ENCODE assay signal across 8 cellular contexts in genomic region chr16:18759598-18760520, GRCh38. TPM values are rescaled to one million over a fixed set of nuclear protein-coding genes. Genes with fewer than 3 reads are reported as not detected.
DNase-seq lines count a peak whose midpoint lies in the region; ATAC-seq and TF ChIP-seq lines count a peak whose summit lies in the region.
"Not testable (repeated sequence)": the region's sequence is repeated elsewhere in the genome, so short reads cannot be mapped to it uniquely, and the experiment has no call there.

No MANE protein-coding gene starts in this region.

- peak overlapping the region; percentile 29 to 31 for H3K4me3 Mint-ChIP-seq in effector memory CD8-positive, alpha-beta T cell

- not testable (repeated sequence) for H3K36me3 ChIP-seq in PC-9 (ENCODE audit: low read depth); lower lobe of right lung

- H3K36me3 Mint-ChIP-seq in effector memory CD8-positive, alpha-beta T cell (ENCODE audit: insufficient read depth): not testable (repeated sequence)

- CTCF ChIA-PET in PC-9 (lab: Charles Lee): not testable (repeated sequence)

- not testable (repeated sequence) for BruUV-seq in PC-9 (replicated peaks; lab: Mats Ljungman, UMichigan)

- ATAC-seq in GM21390 (IDR thresholded peaks at IDR 0.05; ENCODE audit: unreplicated experiment) (peak; percentile 52), lower lobe of right lung (peak; percentile 92 to 95)
- peak; percentile 91 for ATAC-seq in effector memory CD8-positive, alpha-beta T cell (replicated peaks)

- peak overlapping the region in 1 of 2 donors; percentile 71 for H3K27ac Mint-ChIP-seq in effector memory CD8-positive, alpha-beta T cell

- not testable (repeated sequence) for H2AFZ ChIP-seq in PC-9

- H3K27ac ChIP-seq in PC-9, lower lobe of right lung: not testable (repeated sequence)

- TF ChIP-seq EP300 in Ishikawa (IDR thresholded peaks at IDR 0.05; ENCODE audit: borderline replicate concordance): not testable (repeated sequence)

- not testable (repeated sequence) for H3K9me2 ChIP-seq in PC-9 (ENCODE audit: insufficient read depth)

- H3K79me2 ChIP-seq in PC-9 (ENCODE audit: low read depth): not testable (repeated sequence)

- H3K27me3 ChIP-seq in PC-9 (ENCODE audit: insufficient read depth, low read depth); lower lobe of right lung (ENCODE audit: low read depth): not testable (repeated sequence)

- POLR2A ChIA-PET in PC-9 (lab: Charles Lee; ENCODE audit: unreplicated experiment): not testable (repeated sequence)

- H3K4me2 ChIP-seq in PC-9: not testable (repeated sequence)

- not testable (repeated sequence) for H3K9me3 ChIP-seq in PC-9 (ENCODE audit: insufficient read depth, low read depth); lower lobe of right lung

- TF ChIP-seq RAD21 in Ishikawa (IDR thresholded peaks at IDR 0.05; ENCODE audit: low read depth): peak; percentile 59

- H3K4me1 Mint-ChIP-seq in effector memory CD8-positive, alpha-beta T cell (ENCODE audit: low read depth in 2 of 2): peaks cover 14 to 17% of the 10 kb centered on the region in 2 donors

- H3F3A ChIP-seq in PC-9 (ENCODE audit: insufficient read depth, low read depth): not testable (repeated sequence)

- intact Hi-C loops in PC-9 (cut with micrococcal nuclease; ENCODE audit: unreplicated experiment); lower lobe of right lung (cut with DNase I): not testable (repeated sequence)

- TF ChIP-seq CTCF in PC-9 (conservative IDR thresholded peaks at IDR 0.05): peak; percentile 83
- TF ChIP-seq CTCF in lower lobe of right lung (IDR thresholded peaks at IDR 0.05): peak; percentile 69

- in situ Hi-C loops in Caki2 (cut with HindIII; ENCODE audit: low pct_unique_long_range_greater_than_20kb, low sequenced_read_pairs): not testable (repeated sequence)

- H4K20me1 ChIP-seq in PC-9 (ENCODE audit: insufficient read depth): not testable (repeated sequence)

- H3K4me1 ChIP-seq in PC-9 (replicated peaks; ENCODE audit: insufficient read depth); lower lobe of right lung: not testable (repeated sequence)

- H3K27me3 Mint-ChIP-seq in effector memory CD8-positive, alpha-beta T cell: not testable (repeated sequence)

- not testable (repeated sequence) for H3K4me3 ChIP-seq in PC-9, lower lobe of right lung

- H3K9me3 Mint-ChIP-seq in effector memory CD8-positive, alpha-beta T cell: not testable (repeated sequence)

- DNase-seq in Caki2 (ENCODE audit: low read depth) (peak; percentile 21), PC-9 (peak in 1 of 2 experiments; percentile 59)
- DNase-seq in activated T-cell treated with anti-CD3 and anti-CD28 coated beads, Interleukin-2, amount 50 U/mL, for 1 hour: peak; percentile 60
- DNase-seq in effector memory CD8-positive, alpha-beta T cell: peak; percentile 44 to 63 (median 52)
- not testable (repeated sequence) for DNase-seq in lower lobe of right lung
- peak in 2 of 3 experiments; percentile 15 to 22 for DNase-seq in stimulated activated CD4-positive, alpha-beta T cell treated with anti-CD3 and anti-CD28 coated beads, TNF-alpha, amount 100 ng/mL, for 4 hours (ENCODE audit: low read depth in 3 of 3)

RNA-seq across cellular contexts. Expression of gene RPS15A, which starts 30.3 kb away (rescaled TPM):
- total RNA-seq in Caki2 (2014; rRNA removed; shearing (Covaris generic); ENCODE audit: low replicate concordance): 1,578 and 2,750 TPM in 2 replicates
- 1,449 and 1,977 TPM in 2 replicates for total RNA-seq in PC-9 (2021)
- 1,084 TPM for total RNA-seq in lower lobe of right lung

RNA-seq across cellular contexts. Expression of gene ARL6IP1, which starts 41.5 kb away (rescaled TPM):
- 237 and 308 TPM in 2 replicates for total RNA-seq in Caki2 (2014; rRNA removed; shearing (Covaris generic); ENCODE audit: low replicate concordance)
- 294 and 338 TPM in 2 replicates for total RNA-seq in PC-9 (2021)
- total RNA-seq in lower lobe of right lung: 130 TPM
